Comparison of ENCODE assay signal across 20 cellular contexts in genomic region chr4:117623321-117623720, GRCh38.
"Had no signal": no experiment of that assay in that cellular context is flagged by ENCODE, and none has a peak within 500 bp of the region (broad histone marks: within the 10 kb centered on the region; RNA-seq: fewer than 3 reads in every experiment).

No MANE protein-coding gene starts in this region.

- DNase-seq: activated CD4-positive, alpha-beta T cell treated with anti-CD3 and anti-CD28 coated beads for 1 hour; activated CD4-positive, alpha-beta T cell treated with anti-CD3 and anti-CD28 coated beads, Interleukin-2, amount 50 U/mL, for 1 hour; activated CD8-positive, alpha-beta memory T cell treated with anti-CD3 and anti-CD28 coated beads for 24 hours; activated CD8-positive, alpha-beta memory T cell treated with anti-CD3 and anti-CD28 coated beads, Interleukin-2, amount 50 U/mL, for 4 hours; activated naive CD4-positive, alpha-beta T cell; activated naive CD8-positive, alpha-beta T cell treated with anti-CD3 and anti-CD28 coated beads, Interleukin-2, amount 10 ng/mL, durations not matched to agents 7 days and 5 days; activated T-cell treated with anti-CD3 and anti-CD28 coated beads, Interleukin-2, amount 50 U/mL, for 24 hours; amniotic stem cell; immature natural killer cell; left cardiac atrium; mucosa of descending colon; posterior cingulate gyrus; spleen; stimulated activated CD4-positive, alpha-beta T cell treated with anti-CD3 and anti-CD28 coated beads, Interleukin-4, amount 100 ng/mL, for 1 hour; stimulated activated naive CD8-positive, alpha-beta T cell treated with anti-CD3 and anti-CD28 coated beads, Interleukin-15, Interleukin-2, amounts not matched to agents 100 U/mL and 50 U/mL, for 24 hours; T-helper 1 cell; tibial artery had no signal

- H3K9me3 ChIP-seq: mucosa of descending colon, spleen, tibial artery had no signal

- H3K36me3 Mint-ChIP-seq: activated naive CD8-positive, alpha-beta T cell treated with anti-CD3 and anti-CD28 coated beads, Interleukin-2, amount 10 ng/mL, durations not matched to agents 7 days and 5 days had no signal

- H3K9me3 Mint-ChIP-seq: activated T-cell treated with anti-CD3 and anti-CD28 coated beads, Interleukin-2, amount 50 U/mL, for 24 hours; activated T-helper 17 cell treated with anti-CD3 and anti-CD28 coated beads, Interleukin-2, amount 50 U/mL, for 72 hours had no signal

- H3K4me1 ChIP-seq: spleen, tibial artery had no signal

- H3K27ac ChIP-seq: cardiac muscle cell, epithelial cell of prostate, spleen, tibial artery had no signal

- ATAC-seq: activated T-helper 17 cell treated with anti-CD3 and anti-CD28 coated beads, Interleukin-2, amount 50 U/mL, for 72 hours; left cardiac atrium; mucosa of descending colon; stimulated activated naive CD8-positive, alpha-beta T cell treated with anti-CD3 and anti-CD28 coated beads, Interleukin-15, Interleukin-2, amounts not matched to agents 100 U/mL and 50 U/mL, for 24 hours had no signal

- H3K4me3 ChIP-seq: cardiac muscle cell, mucosa of descending colon, spleen, tibial artery had no signal

- H3K27me3 Mint-ChIP-seq: activated naive CD8-positive, alpha-beta T cell treated with anti-CD3 and anti-CD28 coated beads, Interleukin-2, amount 10 ng/mL, durations not matched to agents 7 days and 5 days; activated T-cell treated with anti-CD3 and anti-CD28 coated beads, Interleukin-2, amount 50 U/mL, for 24 hours; activated T-helper 17 cell treated with anti-CD3 and anti-CD28 coated beads, Interleukin-2, amount 50 U/mL, for 72 hours had no signal

- H3K4me1 Mint-ChIP-seq: activated naive CD8-positive, alpha-beta T cell treated with anti-CD3 and anti-CD28 coated beads, Interleukin-2, amount 10 ng/mL, durations not matched to agents 7 days and 5 days; activated T-helper 17 cell treated with anti-CD3 and anti-CD28 coated beads, Interleukin-2, amount 50 U/mL, for 72 hours; immature natural killer cell had no signal

- H3K27me3 ChIP-seq: cardiac muscle cell, spleen, tibial artery had no signal

- H3K36me3 ChIP-seq: cardiac muscle cell, spleen, tibial artery had no signal

- H3K27ac Mint-ChIP-seq: activated naive CD8-positive, alpha-beta T cell treated with anti-CD3 and anti-CD28 coated beads, Interleukin-2, amount 10 ng/mL, durations not matched to agents 7 days and 5 days; activated T-cell treated with anti-CD3 and anti-CD28 coated beads, Interleukin-2, amount 50 U/mL, for 24 hours; activated T-helper 17 cell treated with anti-CD3 and anti-CD28 coated beads, Interleukin-2, amount 50 U/mL, for 72 hours; immature natural killer cell had no signal

- H3K4me3 Mint-ChIP-seq: activated naive CD8-positive, alpha-beta T cell treated with anti-CD3 and anti-CD28 coated beads, Interleukin-2, amount 10 ng/mL, durations not matched to agents 7 days and 5 days; activated T-cell treated with anti-CD3 and anti-CD28 coated beads, Interleukin-2, amount 50 U/mL, for 24 hours; activated T-helper 17 cell treated with anti-CD3 and anti-CD28 coated beads, Interleukin-2, amount 50 U/mL, for 72 hours; immature natural killer cell had no signal
